23 cellular contexts compared by ENCODE assay signal in the genomic region with DNA sequence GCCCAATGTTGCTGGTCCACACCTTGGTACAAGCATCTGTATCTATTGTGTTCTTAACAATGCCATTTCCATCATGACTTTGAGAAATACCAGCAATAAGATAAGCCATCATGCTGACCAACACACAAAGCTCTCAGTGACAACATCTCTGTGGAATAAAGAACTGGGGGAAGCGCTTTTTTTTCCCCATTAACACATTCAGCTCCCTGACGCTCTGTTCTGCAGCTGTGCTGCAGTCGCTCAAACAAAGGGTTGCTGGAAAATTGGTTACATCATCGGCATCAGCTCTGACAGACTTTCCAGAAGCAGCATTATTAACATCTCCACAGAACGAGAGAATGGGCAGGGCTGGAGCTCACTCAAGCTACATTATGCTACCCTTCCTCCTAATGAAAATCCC. TPM values are rescaled to one million over a fixed set of nuclear protein-coding genes. Genes with fewer than 3 reads are reported as not detected.
"Had no signal": no experiment of that assay in that cellular context is flagged by ENCODE, and none has a peak within 500 bp of the region (broad histone marks: within the 10 kb centered on the region; RNA-seq: fewer than 3 reads in every experiment).

No MANE protein-coding gene starts in this region.

- H3K9me3 ChIP-seq: body of pancreas, colonic mucosa, left ventricle myocardium inferior, neutrophil, right atrium auricular region, tibial artery, vagina had no signal

- H3K27ac ChIP-seq: body of pancreas, colonic mucosa, hepatocyte, left ventricle myocardium inferior, neutrophil, parathyroid adenoma, right atrium auricular region, skin epidermis, tibial artery, vagina had no signal

- H3K9me3 Mint-ChIP-seq: activated CD4-positive, alpha-beta T cell treated with anti-CD3 and anti-CD28 coated beads, Interleukin-2, amount 10 ng/mL, durations not matched to agents 7 days and 5 days; activated naive CD4-positive, alpha-beta T cell treated with anti-CD3 and anti-CD28 coated beads, Interleukin-2, amount 50 U/mL, for 72 hours had no signal

- H3K27ac Mint-ChIP-seq: activated CD4-positive, alpha-beta T cell treated with anti-CD3 and anti-CD28 coated beads, Interleukin-2, amount 10 ng/mL, durations not matched to agents 7 days and 5 days; activated naive CD4-positive, alpha-beta T cell treated with anti-CD3 and anti-CD28 coated beads, Interleukin-2, amount 50 U/mL, for 72 hours; activated T-cell treated with anti-CD3 and anti-CD28 coated beads, Interleukin-2, amount 50 U/mL, for 72 hours; naive B cell had no signal

- H3K27me3 ChIP-seq: body of pancreas, colonic mucosa, hepatocyte, neutrophil, right atrium auricular region, tibial artery, vagina had no signal

- H3K4me3 Mint-ChIP-seq: activated CD4-positive, alpha-beta T cell treated with anti-CD3 and anti-CD28 coated beads, Interleukin-2, amount 10 ng/mL, durations not matched to agents 7 days and 5 days; activated T-cell treated with anti-CD3 and anti-CD28 coated beads, Interleukin-2, amount 50 U/mL, for 72 hours; naive B cell had no signal

- H3K4me1 ChIP-seq: body of pancreas, colonic mucosa, left ventricle myocardium inferior, parathyroid adenoma, right atrium auricular region, tibial artery, vagina had no signal

- H3K36me3 ChIP-seq: colonic mucosa, left ventricle myocardium inferior, neutrophil, right atrium auricular region, tibial artery, vagina had no signal

- H3K4me1 Mint-ChIP-seq: activated CD4-positive, alpha-beta T cell treated with anti-CD3 and anti-CD28 coated beads, Interleukin-2, amount 10 ng/mL, durations not matched to agents 7 days and 5 days; naive B cell had no signal

- H3K27me3 Mint-ChIP-seq: activated CD4-positive, alpha-beta T cell treated with anti-CD3 and anti-CD28 coated beads, Interleukin-2, amount 10 ng/mL, durations not matched to agents 7 days and 5 days; naive B cell had no signal

- DNase-seq: activated CD4-positive, alpha-beta T cell treated with anti-CD3 and anti-CD28 coated beads, Interleukin-2, amount 10 ng/mL, durations not matched to agents 7 days and 5 days; activated CD8-positive, alpha-beta memory T cell treated with anti-CD3 and anti-CD28 coated beads, Interleukin-2, amount 50 U/mL, for 48 hours; activated gamma-delta T cell; activated T-cell treated with anti-CD3 and anti-CD28 coated beads, Interleukin-2, amount 50 U/mL, for 72 hours; body of pancreas; central memory CD4-positive, alpha-beta T cell; colonic mucosa; left ventricle myocardium inferior; naive B cell; stimulated activated CD4-positive, alpha-beta T cell treated with anti-CD3 and anti-CD28 coated beads, Interleukin-4, amount 100 ng/mL, for 24 hours; stimulated activated naive CD4-positive, alpha-beta T cell; tibial artery had no signal

- H3K36me3 Mint-ChIP-seq: activated naive CD4-positive, alpha-beta T cell treated with anti-CD3 and anti-CD28 coated beads, Interleukin-2, amount 50 U/mL, for 72 hours; naive B cell had no signal

- H3K4me3 ChIP-seq: body of pancreas, colonic mucosa, hepatocyte, left ventricle myocardium inferior, right atrium auricular region, skin epidermis, tibial artery, vagina had no signal

- ATAC-seq: activated naive CD4-positive, alpha-beta T cell treated with anti-CD3 and anti-CD28 coated beads, Interleukin-2, amount 50 U/mL, for 72 hours; activated T-cell treated with anti-CD3 and anti-CD28 coated beads, Interleukin-2, amount 50 U/mL, for 72 hours; body of pancreas; esophagus mucosa had no signal

RNA-seq across cellular contexts. Expression of gene DCX, which starts 39.9 kb away (rescaled TPM):
- total RNA-seq: activated CD4-positive, alpha-beta T cell treated with anti-CD3 and anti-CD28 coated beads, Interleukin-2, amount 10 ng/mL, durations not matched to agents 7 days and 5 days; activated naive CD4-positive, alpha-beta T cell treated with anti-CD3 and anti-CD28 coated beads, Interleukin-2, amount 50 U/mL, for 72 hours; activated T-cell treated with anti-CD3 and anti-CD28 coated beads, Interleukin-2, amount 50 U/mL, for 72 hours; kidney epithelial cell; mononuclear cell; right atrium auricular region; subcutaneous adipose tissue; vagina had no signal
